Comparison of ENCODE assay signal across 8 cellular contexts in the genomic region with DNA sequence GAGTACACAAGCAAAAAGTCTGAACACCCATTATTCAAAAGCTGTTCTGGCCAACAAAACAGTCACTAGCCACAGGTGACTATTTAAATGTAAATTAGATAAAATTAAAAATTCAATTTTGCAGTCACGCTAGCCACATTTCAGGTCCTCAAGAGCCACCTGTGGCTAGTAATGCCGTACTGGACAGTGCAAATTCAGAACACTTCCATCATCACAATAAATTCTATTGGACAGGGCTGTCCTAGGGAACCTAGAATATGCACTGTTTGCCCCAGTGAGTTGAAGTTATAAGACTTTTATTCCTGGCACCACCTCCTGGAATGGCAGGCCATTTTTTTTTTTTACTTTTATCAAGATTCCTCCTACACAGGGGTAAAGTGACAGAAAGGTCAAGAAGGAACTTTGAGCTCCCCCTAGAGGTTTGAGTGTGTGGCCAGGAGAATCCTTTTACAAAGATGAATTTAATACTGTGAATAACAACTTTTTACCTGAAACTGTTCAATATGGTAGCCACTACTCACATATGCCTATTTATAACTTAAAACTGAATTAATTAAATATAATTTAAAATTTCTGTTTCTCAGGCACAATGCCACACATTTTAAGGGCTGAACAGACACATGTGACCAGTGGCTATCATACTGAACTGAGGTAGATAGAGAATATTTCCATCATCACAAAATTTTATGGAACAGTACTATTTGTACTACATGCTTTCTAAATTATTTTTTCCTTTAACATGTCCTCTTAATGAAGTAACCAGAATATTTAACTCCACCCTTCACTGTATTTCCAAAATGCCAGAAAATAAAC. TPM values are rescaled to one million over a fixed set of nuclear protein-coding genes. Genes with fewer than 3 reads are reported as not detected.
DNase-seq lines count a peak whose midpoint lies in the region; ATAC-seq and TF ChIP-seq lines count a peak whose summit lies in the region.

No MANE protein-coding gene starts in this region.

- H3K9me2 ChIP-seq in hepatocyte (replicated peaks; ENCODE audit: insufficient read depth) = no peaks in the 10 kb centered on the region

- peaks cover 100% of the 10 kb centered on the region for H3K79me2 ChIP-seq in hepatocyte

- H3K4me1 Mint-ChIP-seq in activated naive CD8-positive, alpha-beta T cell treated with anti-CD3 and anti-CD28 coated beads, Interleukin-2, amount 10 ng/mL, durations not matched to agents 7 days and 5 days = peaks cover 31% of the 10 kb centered on the region
- H3K4me1 Mint-ChIP-seq in activated naive CD8-positive, alpha-beta T cell treated with anti-CD3 and anti-CD28 coated beads for 36 hours = peaks cover 40% of the 10 kb centered on the region
- peaks cover 48% of the 10 kb centered on the region for H3K4me1 Mint-ChIP-seq in activated CD8-positive, alpha-beta T cell treated with anti-CD3 and anti-CD28 coated beads for 36 hours (ENCODE audit: low read depth)

- POLR2A ChIA-PET in activated naive CD8-positive, alpha-beta T cell treated with anti-CD3 and anti-CD28 coated beads, Interleukin-2, amount 10 ng/mL, durations not matched to agents 7 days and 5 days (lab: Charles Lee) = no interaction called here
- POLR2A ChIA-PET in activated CD8-positive, alpha-beta T cell treated with anti-CD3 and anti-CD28 coated beads for 36 hours (lab: Charles Lee) = interaction anchor here (1.5 kb wide), 1 partner anchor 33 kb away, joined by 3 read pairs; no protein-coding TSS in a partner anchor

- H3K9me3 ChIP-seq in hepatocyte (ENCODE audit: low read depth) = no peaks in the 10 kb centered on the region

- H3K9me3 Mint-ChIP-seq in activated naive CD8-positive, alpha-beta T cell treated with anti-CD3 and anti-CD28 coated beads, Interleukin-2, amount 10 ng/mL, durations not matched to agents 7 days and 5 days = no peaks in the 10 kb centered on the region
- no peaks in the 10 kb centered on the region for H3K9me3 Mint-ChIP-seq in activated naive CD8-positive, alpha-beta T cell treated with anti-CD3 and anti-CD28 coated beads for 36 hours
- H3K9me3 Mint-ChIP-seq in activated CD8-positive, alpha-beta T cell treated with anti-CD3 and anti-CD28 coated beads for 36 hours = no peaks in the 10 kb centered on the region

- H3K27ac ChIP-seq in hepatocyte = no peak overlapping the region

- 94% methylated on average over 2 of the region's 2 CpGs for WGBS in hepatocyte (ENCODE audit: low lambda C conversion rate, missing lambda C conversion rate)

- no peak overlapping the region for H3K4me2 ChIP-seq in hepatocyte

- no peak overlapping the region for H3K4me3 Mint-ChIP-seq in activated naive CD8-positive, alpha-beta T cell treated with anti-CD3 and anti-CD28 coated beads, Interleukin-2, amount 10 ng/mL, durations not matched to agents 7 days and 5 days
- no peak overlapping the region for H3K4me3 Mint-ChIP-seq in activated naive CD8-positive, alpha-beta T cell treated with anti-CD3 and anti-CD28 coated beads for 36 hours
- H3K4me3 Mint-ChIP-seq in activated CD8-positive, alpha-beta T cell treated with anti-CD3 and anti-CD28 coated beads for 36 hours = no peak overlapping the region

- H3K27me3 ChIP-seq in hepatocyte = no peaks in the 10 kb centered on the region

- H3K27ac Mint-ChIP-seq in activated naive CD8-positive, alpha-beta T cell treated with anti-CD3 and anti-CD28 coated beads, Interleukin-2, amount 10 ng/mL, durations not matched to agents 7 days and 5 days = no peak overlapping the region
- no peak overlapping the region for H3K27ac Mint-ChIP-seq in activated naive CD8-positive, alpha-beta T cell treated with anti-CD3 and anti-CD28 coated beads for 36 hours
- H3K27ac Mint-ChIP-seq in activated CD8-positive, alpha-beta T cell treated with anti-CD3 and anti-CD28 coated beads for 36 hours = no peak overlapping the region

- H3K27me3 Mint-ChIP-seq in activated naive CD8-positive, alpha-beta T cell treated with anti-CD3 and anti-CD28 coated beads, Interleukin-2, amount 10 ng/mL, durations not matched to agents 7 days and 5 days = no peaks in the 10 kb centered on the region
- no peaks in the 10 kb centered on the region for H3K27me3 Mint-ChIP-seq in activated naive CD8-positive, alpha-beta T cell treated with anti-CD3 and anti-CD28 coated beads for 36 hours
- no peaks in the 10 kb centered on the region for H3K27me3 Mint-ChIP-seq in activated CD8-positive, alpha-beta T cell treated with anti-CD3 and anti-CD28 coated beads for 36 hours

- no peak overlapping the region for H3K4me3 ChIP-seq in hepatocyte

- peak; percentile 58 for ATAC-seq in activated naive CD8-positive, alpha-beta T cell treated with anti-CD3 and anti-CD28 coated beads, Interleukin-2, amount 10 ng/mL, durations not matched to agents 7 days and 5 days (ENCODE audit: low read depth)
- ATAC-seq in activated CD8-positive, alpha-beta T cell treated with anti-CD3 and anti-CD28 coated beads for 36 hours = peak; percentile 71
- no peak for ATAC-seq in HG03280 (IDR thresholded peaks at IDR 0.05; ENCODE audit: unreplicated experiment)

- CTCF ChIA-PET in activated CD8-positive, alpha-beta T cell treated with anti-CD3 and anti-CD28 coated beads for 36 hours (lab: Charles Lee) = interaction anchor here (0.7 to 4.8 kb wide), 29 partner anchors 11 to 320 kb away, joined by 3 to 43 read pairs (median 5); partner anchors contain the start of genes ESAM, NRGN and TBRG1

- intact Hi-C loops in activated CD8-positive, alpha-beta T cell treated with anti-CD3 and anti-CD28 coated beads for 36 hours (cut with micrococcal nuclease) = no loop called here

- no peak overlapping the region for H2AFZ ChIP-seq in hepatocyte

- peaks cover 94% of the 10 kb centered on the region for H4K20me1 ChIP-seq in hepatocyte (ENCODE audit: insufficient read depth, poor library complexity, severe bottlenecking)

- DNase-seq in activated naive CD8-positive, alpha-beta T cell treated with anti-CD3 and anti-CD28 coated beads, Interleukin-2, amount 10 ng/mL, durations not matched to agents 7 days and 5 days = no peak
- DNase-seq in activated naive CD8-positive, alpha-beta T cell treated with anti-CD3 and anti-CD28 coated beads for 36 hours = no peak
- DNase-seq in H4 (ENCODE audit: low spot score) (peak; percentile 53), NCI-H1105 (lab: John Stamatoyannopoulos, UW) (peak; percentile 52), hepatocyte (ENCODE audit: low spot score) (peak; percentile 71), superior temporal gyrus (ENCODE audit: extremely low spot score) (peak; percentile 72)
- peak; percentile 47 for DNase-seq in activated CD8-positive, alpha-beta T cell treated with anti-CD3 and anti-CD28 coated beads for 36 hours

- TF ChIP-seq CTCF in activated CD8-positive, alpha-beta T cell treated with anti-CD3 and anti-CD28 coated beads for 36 hours (IDR thresholded peaks at IDR 0.05) = peak; percentile 76
- TF ChIP-seq CTCF in hepatocyte (IDR thresholded peaks at IDR 0.05; ENCODE audit: poor library complexity) = peak; percentile 61

- H3K36me3 ChIP-seq in hepatocyte (replicated peaks; ENCODE audit: insufficient read depth, low read depth) = no peaks in the 10 kb centered on the region

- peaks cover 5% of the 10 kb centered on the region for H3K36me3 Mint-ChIP-seq in activated naive CD8-positive, alpha-beta T cell treated with anti-CD3 and anti-CD28 coated beads, Interleukin-2, amount 10 ng/mL, durations not matched to agents 7 days and 5 days
- peaks cover 3% of the 10 kb centered on the region for H3K36me3 Mint-ChIP-seq in activated naive CD8-positive, alpha-beta T cell treated with anti-CD3 and anti-CD28 coated beads for 36 hours
- peaks cover 4% of the 10 kb centered on the region for H3K36me3 Mint-ChIP-seq in activated CD8-positive, alpha-beta T cell treated with anti-CD3 and anti-CD28 coated beads for 36 hours (ENCODE audit: low read depth)

- H3K4me1 ChIP-seq in hepatocyte (ENCODE audit: insufficient read depth) = peaks cover 13% of the 10 kb centered on the region

RNA-seq across cellular contexts. Expression of gene MSANTD2, which starts 6.5 kb away (rescaled TPM):
- total RNA-seq in activated naive CD8-positive, alpha-beta T cell treated with anti-CD3 and anti-CD28 coated beads, Interleukin-2, amount 10 ng/mL, durations not matched to agents 7 days and 5 days = 10 to 100 TPM; 13.1 to 13.5 TPM
- total RNA-seq in activated naive CD8-positive, alpha-beta T cell treated with anti-CD3 and anti-CD28 coated beads for 36 hours = 1 to 10 TPM; 7.2 TPM
- total RNA-seq in H4 (2014; rRNA removed; shearing (Covaris generic)) = 10.7 and 13.2 TPM in 2 replicates
- 1 to 10 TPM; 5.8 to 7.3 TPM for total RNA-seq in activated CD8-positive, alpha-beta T cell treated with anti-CD3 and anti-CD28 coated beads for 36 hours
- total RNA-seq in hepatocyte = 14.9 and 18.3 TPM in 2 replicates
- polyA plus RNA-seq in hepatocyte = 10.8 and 11.2 TPM in 2 replicates

RNA-seq across cellular contexts. Expression of gene ESAM, which starts 31.6 kb away (rescaled TPM):
- total RNA-seq in activated naive CD8-positive, alpha-beta T cell treated with anti-CD3 and anti-CD28 coated beads, Interleukin-2, amount 10 ng/mL, durations not matched to agents 7 days and 5 days = under 1 TPM; 0.91 to 0.97 TPM
- total RNA-seq in activated naive CD8-positive, alpha-beta T cell treated with anti-CD3 and anti-CD28 coated beads for 36 hours = 1 to 10 TPM; 1.1 TPM
- 0.33 TPM in 1 of 2 replicates, not detected in the other for total RNA-seq in H4 (2014; rRNA removed; shearing (Covaris generic))
- under 1 TPM; 0.60 to 0.65 TPM for total RNA-seq in activated CD8-positive, alpha-beta T cell treated with anti-CD3 and anti-CD28 coated beads for 36 hours
- total RNA-seq in hepatocyte = 2.0 and 3.6 TPM in 2 replicates
- polyA plus RNA-seq in hepatocyte = 3.9 and 7.9 TPM in 2 replicates

RNA-seq across cellular contexts. Expression of gene VSIG2, which starts 41.6 kb away (rescaled TPM):
- under 1 TPM in 1 of 2 experiments, not detected in 1; 0.34 TPM for total RNA-seq in activated naive CD8-positive, alpha-beta T cell treated with anti-CD3 and anti-CD28 coated beads, Interleukin-2, amount 10 ng/mL, durations not matched to agents 7 days and 5 days
- total RNA-seq in activated naive CD8-positive, alpha-beta T cell treated with anti-CD3 and anti-CD28 coated beads for 36 hours = under 1 TPM; 0.18 to 0.31 TPM
- not detected in 2 replicates for total RNA-seq in H4 (2014; rRNA removed; shearing (Covaris generic))
- total RNA-seq in activated CD8-positive, alpha-beta T cell treated with anti-CD3 and anti-CD28 coated beads for 36 hours = under 1 TPM in 1 of 2 experiments, not detected in 1; 0.32 TPM
- total RNA-seq in hepatocyte = 22.6 and 22.9 TPM in 2 replicates
- 34.3 and 38.9 TPM in 2 replicates for polyA plus RNA-seq in hepatocyte

RNA-seq across cellular contexts. Expression of gene NRGN, which starts 53.9 kb away (rescaled TPM):
- 1 to 10 TPM; 4.0 to 5.3 TPM for total RNA-seq in activated naive CD8-positive, alpha-beta T cell treated with anti-CD3 and anti-CD28 coated beads, Interleukin-2, amount 10 ng/mL, durations not matched to agents 7 days and 5 days
- 1 to 10 TPM; 7.8 to 8.1 TPM for total RNA-seq in activated naive CD8-positive, alpha-beta T cell treated with anti-CD3 and anti-CD28 coated beads for 36 hours
- total RNA-seq in H4 (2014; rRNA removed; shearing (Covaris generic)) = 7.1 and 9.4 TPM in 2 replicates
- total RNA-seq in activated CD8-positive, alpha-beta T cell treated with anti-CD3 and anti-CD28 coated beads for 36 hours = 1 to 10 TPM; 5.7 to 6.4 TPM
- total RNA-seq in hepatocyte = not detected in 2 replicates
- 1.1 and 1.2 TPM in 2 replicates for polyA plus RNA-seq in hepatocyte

Comparison
In these comparisons a context has a peak if more than half of its experiments do, and no peak if none do; other contexts are left out.
1. DNase-seq: peak in H4 (single experiment), NCI-H1105 (single experiment), activated CD8-positive, alpha-beta T cell treated with anti-CD3 and anti-CD28 coated beads for 36 hours (single experiment), hepatocyte (single experiment) and superior temporal gyrus (single experiment); none in activated naive CD8-positive, alpha-beta T cell treated with anti-CD3 and anti-CD28 coated beads, Interleukin-2, amount 10 ng/mL, durations not matched to agents 7 days and 5 days (single experiment) and activated naive CD8-positive, alpha-beta T cell treated with anti-CD3 and anti-CD28 coated beads for 36 hours (single experiment).
2. RNA of gene VSIG2, which starts 41.6 kb away (total RNA-seq): 22.6 to 22.9 TPM in hepatocyte; 0.34 TPM in activated naive CD8-positive, alpha-beta T cell treated with anti-CD3 and anti-CD28 coated beads, Interleukin-2, amount 10 ng/mL, durations not matched to agents 7 days and 5 days, 0.32 TPM in activated CD8-positive, alpha-beta T cell treated with anti-CD3 and anti-CD28 coated beads for 36 hours, 0.18 to 0.31 TPM in activated naive CD8-positive, alpha-beta T cell treated with anti-CD3 and anti-CD28 coated beads for 36 hours and not detected in H4; every median in the first group is over 10 times any median in the second.